Comparison of ENCODE assay signal across 20 cellular contexts in genomic region chr20:56724246-56724757, GRCh38.
DNase-seq lines count a peak whose midpoint lies in the region; ATAC-seq and TF ChIP-seq lines count a peak whose summit lies in the region.
"Had no signal": no experiment of that assay in that cellular context is flagged by ENCODE, and none has a peak within 500 bp of the region (broad histone marks: within the 10 kb centered on the region; RNA-seq: fewer than 3 reads in every experiment).

No MANE protein-coding gene starts in this region.

- H3K9me3 Mint-ChIP-seq in neural progenitor cell: no peaks in the 10 kb centered on the region
- H3K9me3 Mint-ChIP-seq: CD4-positive, CD25-positive, alpha-beta regulatory T cell; T-helper 1 cell treated with Interleukin-12 subunit alpha and Interleukin-12 subunit beta and Interleukin-4 antibody, amounts not matched to agents 30 μg/mL and 1 μg/mL, for 36 hours had no signal

- H3K27ac Mint-ChIP-seq in neural progenitor cell: no peak overlapping the region
- H3K27ac Mint-ChIP-seq: CD4-positive, CD25-positive, alpha-beta regulatory T cell; T-helper 1 cell treated with Interleukin-12 subunit alpha and Interleukin-12 subunit beta and Interleukin-4 antibody, amounts not matched to agents 30 μg/mL and 1 μg/mL, for 36 hours had no signal

- no peaks in the 10 kb centered on the region for H3K4me1 ChIP-seq in neural progenitor cell
- H3K4me1 ChIP-seq: Caco-2 had no signal

- H3K4me2 ChIP-seq in neural progenitor cell: no peak overlapping the region
- H3K4me2 ChIP-seq: SK-N-SH had no signal

- H3K4me3 Mint-ChIP-seq in neural progenitor cell: peak overlapping the region; percentile 0
- H3K4me3 Mint-ChIP-seq: CD4-positive, CD25-positive, alpha-beta regulatory T cell; T-helper 1 cell treated with Interleukin-12 subunit alpha and Interleukin-12 subunit beta and Interleukin-4 antibody, amounts not matched to agents 30 μg/mL and 1 μg/mL, for 36 hours had no signal

- H3K27me3 ChIP-seq in neural progenitor cell: no peaks in the 10 kb centered on the region

- in situ Hi-C loops in KBM-7 (cut with MboI; ENCODE audit: low pct_unique_long_range_greater_than_20kb, low sequenced_read_pairs): no loop called here

- H3K36me3 ChIP-seq in neural progenitor cell: no peaks in the 10 kb centered on the region

- peak; percentile 44 for DNase-seq in KBM-7
- peak; percentile 81 for DNase-seq in NB4 (ENCODE audit: low read depth)
- DNase-seq in SKM-1 treated with dmso at 0.1 percent for 144 hours (lab: John Stamatoyannopoulos, UW; ENCODE audit: unreplicated experiment): peak; percentile 19
- DNase-seq in neural progenitor cell (ENCODE audit: low spot score): no peak
- no peak for DNase-seq in AG08395 (ENCODE audit: low spot score)
- no peak for DNase-seq in HT-29 (ENCODE audit: low spot score)
- DNase-seq: AML-193; Caco-2; CD4-positive, CD25-positive, alpha-beta regulatory T cell; DMS153; H7; NCI-H1105 treated with DMSO at 0.1 percent for 48 hours; NCI-H187; NCI-H446; NCI-H69; Right ventricle myocardium superior; SK-N-SH had no signal

- H3K27ac ChIP-seq in neural progenitor cell: no peak overlapping the region

- no peak for TF ChIP-seq CTCF in NB4 (IDR thresholded peaks at IDR 0.05; ENCODE audit: low read depth, low read length)
- TF ChIP-seq CTCF in neural progenitor cell (IDR thresholded peaks at IDR 0.05): no peak

- no peaks in the 10 kb centered on the region for H3K79me2 ChIP-seq in neural progenitor cell (ENCODE audit: low read depth)

- H3K4me1 Mint-ChIP-seq in neural progenitor cell: peaks cover 15% of the 10 kb centered on the region

- H3K9ac ChIP-seq in neural progenitor cell: no peak overlapping the region
- H3K9ac ChIP-seq: SK-N-SH had no signal

- H4K20me1 ChIP-seq in neural progenitor cell (ENCODE audit: low read depth): no peaks in the 10 kb centered on the region

- H3K27me3 Mint-ChIP-seq in neural progenitor cell (ENCODE audit: insufficient read depth, low read depth): peaks cover 5% of the 10 kb centered on the region
- H3K27me3 Mint-ChIP-seq: CD4-positive, CD25-positive, alpha-beta regulatory T cell had no signal

- H3K9me3 ChIP-seq in neural progenitor cell (ENCODE audit: low read depth): no peaks in the 10 kb centered on the region
- H3K9me3 ChIP-seq: SK-N-SH had no signal

- H3K4me3 ChIP-seq in NB4 (ENCODE audit: low read depth, low read length) (no peak overlapping the region), neural progenitor cell (no peak overlapping the region)

- no peak for ATAC-seq in GM21737 (IDR thresholded peaks at IDR 0.05; ENCODE audit: unreplicated experiment)
- no peak for ATAC-seq in GM18861 (IDR thresholded peaks at IDR 0.05; ENCODE audit: unreplicated experiment)

- H3F3A ChIP-seq in neural progenitor cell (ENCODE audit: low read depth): no peaks in the 10 kb centered on the region

- no peaks in the 10 kb centered on the region for H3K36me3 Mint-ChIP-seq in neural progenitor cell
- H3K36me3 Mint-ChIP-seq: CD4-positive, CD25-positive, alpha-beta regulatory T cell had no signal

- TF ChIP-seq POLR2A in NB4 (IDR thresholded peaks at IDR 0.05; ENCODE audit: extremely low read depth, insufficient read length): no peak

- no peak overlapping the region for H2AFZ ChIP-seq in neural progenitor cell (replicated peaks)

Comparison
In these comparisons a context has a peak if more than half of its experiments do, and no peak if none do; other contexts are left out.
1. DNase-seq: peak in KBM-7 (single experiment), NB4 (single experiment) and SKM-1 treated with dmso at 0.1 percent for 144 hours (single experiment); none in neural progenitor cell (single experiment), AG08395 (single experiment) and HT-29 (single experiment).